12 cellular contexts compared by ENCODE assay signal in genomic region chr2:8152392-8153257, GRCh38.
DNase-seq lines count a peak whose midpoint lies in the region; ATAC-seq, FAIRE-seq and TF ChIP-seq lines count a peak whose summit lies in the region.
"Had no signal": no experiment of that assay in that cellular context is flagged by ENCODE, and none has a peak within 500 bp of the region (broad histone marks: within the 10 kb centered on the region; RNA-seq: fewer than 3 reads in every experiment).

No MANE protein-coding gene starts in this region.

- ATAC-seq in GM19455 (IDR thresholded peaks at IDR 0.05; ENCODE audit: unreplicated experiment) (peak; percentile 98), HG03066 (IDR thresholded peaks at IDR 0.05; ENCODE audit: low read depth, unreplicated experiment) (peak; percentile 98), activated B cell treated with CpG ODN at 0.5 μM for 24 hours (ENCODE audit: low read depth) (peak; percentile 87), omental fat pad (ENCODE audit: low FRiP score) (no peak)

- H3K4me3 Mint-ChIP-seq in activated B cell treated with CpG ODN at 0.5 μM for 24 hours, result no peak overlapping the region

- peaks cover 19% of the 10 kb centered on the region for H3K4me1 Mint-ChIP-seq in activated B cell treated with CpG ODN at 0.5 μM for 24 hours

- no peak overlapping the region for H3K27ac Mint-ChIP-seq in activated B cell treated with CpG ODN at 0.5 μM for 24 hours

- peaks cover 32% of the 10 kb centered on the region for H3K27me3 Mint-ChIP-seq in activated B cell treated with CpG ODN at 0.5 μM for 24 hours

- DNase-seq in GM12891 (ENCODE audit: insufficient read length, low spot score) (peak; percentile 56), activated B cell treated with CpG ODN at 0.5 μM for 24 hours (no peak), LoVo (ENCODE audit: low spot score) (no peak), HPDE6-E6E7 (ENCODE audit: extremely low spot score) (no peak), 8988T (no peak), omental fat pad (ENCODE audit: low spot score) (no peak)
- DNase-seq: activated gamma-delta T cell treated with Interleukin-2 at 50 U/mL for 16 hours; erythroblast; SJCRH30; stimulated activated CD4-positive, alpha-beta T cell treated with anti-CD3 and anti-CD28 coated beads, Interleukin-2, amount 100 ng/mL, for 24 hours had no signal

- intact Hi-C loops in activated B cell treated with CpG ODN at 0.5 μM for 24 hours (cut with micrococcal nuclease), result loop anchor here (2.0 kb wide), 1 partner anchor 150 kb away; no protein-coding TSS in a partner anchor

- H3K9me3 Mint-ChIP-seq in activated B cell treated with CpG ODN at 0.5 μM for 24 hours, result no peaks in the 10 kb centered on the region

- TF ChIP-seq CTCF in activated B cell treated with CpG ODN at 0.5 μM for 24 hours (IDR thresholded peaks at IDR 0.05) (no peak), omental fat pad (IDR thresholded peaks at IDR 0.05) (no peak)

- POLR2A ChIA-PET in activated B cell treated with CpG ODN at 0.5 μM for 24 hours (lab: Charles Lee), result interaction anchor here (0.5 kb wide), 1 partner anchor 130 kb away, joined by 3 read pairs; no protein-coding TSS in a partner anchor

- H3K36me3 Mint-ChIP-seq in activated B cell treated with CpG ODN at 0.5 μM for 24 hours (ENCODE audit: low read depth), result no peaks in the 10 kb centered on the region

- CTCF ChIA-PET in activated B cell treated with CpG ODN at 0.5 μM for 24 hours (lab: Charles Lee), result no interaction called here

- FAIRE-seq in GM12891 (lab: Jason Lieb, UNC), result peak; percentile 85

- TF ChIP-seq POLR2A in GM12891 (IDR thresholded peaks at IDR 0.05; ENCODE audit: low read depth, low read length), result no peak

TF ChIP-seq in GM12891, 5 proteins besides CTCF, POLR2A, EP300 and RAD21:
- TF ChIP-seq TAF1 (IDR thresholded peaks at IDR 0.05; ENCODE audit: low read depth, low read length) (no peak), SPI1 (IDR thresholded peaks at IDR 0.05; ENCODE audit: low read depth, low read length) (peak; percentile 96)
